Comparison of ENCODE assay signal across 8 cellular contexts in genomic region chr5:81971086-81971693, GRCh38. TPM values are rescaled to one million over a fixed set of nuclear protein-coding genes. Genes with fewer than 3 reads are reported as not detected.
DNase-seq lines count a peak whose midpoint lies in the region; ATAC-seq and TF ChIP-seq lines count a peak whose summit lies in the region.

No MANE protein-coding gene starts in this region.

- H3K36me3 Mint-ChIP-seq in activated CD8-positive, alpha-beta T cell treated with anti-CD3 and anti-CD28 coated beads for 36 hours (ENCODE audit: low read depth) = peaks cover 5% of the 10 kb centered on the region

- WGBS in trophoblast cell (ENCODE audit: extremely low coverage, insufficient coverage, insufficient read length) = no CpG with 5 or more reads among the region's 10 CpGs

- no peaks in the 10 kb centered on the region for H3K9me3 Mint-ChIP-seq in activated CD8-positive, alpha-beta T cell treated with anti-CD3 and anti-CD28 coated beads for 36 hours

- H3K23ac ChIP-seq in trophoblast cell (ENCODE audit: low read length) = no peak overlapping the region

- peak overlapping the region; percentile 95 for H3K27ac Mint-ChIP-seq in activated CD8-positive, alpha-beta T cell treated with anti-CD3 and anti-CD28 coated beads for 36 hours

- H3K4ac ChIP-seq in trophoblast cell (ENCODE audit: low read depth, low read length) = peak overlapping the region; percentile 12

- H3K4me1 ChIP-seq in foreskin keratinocyte (peaks cover 3% of the 10 kb centered on the region), trophoblast cell (ENCODE audit: control insufficient read depth in 1 of 2, insufficient read depth in 2 of 2, low read length in 2 of 2) (peaks cover 2 to 7% of the 10 kb centered on the region in 2 experiments)

- no peak overlapping the region for H2AFZ ChIP-seq in trophoblast cell (ENCODE audit: insufficient read depth, low read length, poor library complexity)

- H4K91ac ChIP-seq in trophoblast cell (ENCODE audit: low read depth, low read length) = no peak overlapping the region

- H3K4me3 ChIP-seq in trophoblast cell (ENCODE audit: low read depth, low read length) = peak overlapping the region; percentile 66

- peaks cover 13% of the 10 kb centered on the region for H3K79me1 ChIP-seq in trophoblast cell (ENCODE audit: low read length)

- peak overlapping the region; percentile 81 for H2BK120ac ChIP-seq in trophoblast cell (ENCODE audit: insufficient read depth, low read length, poor library complexity)

- H3K27ac ChIP-seq in foreskin keratinocyte (peak overlapping the region; percentile 96), trophoblast cell (ENCODE audit: low read depth, low read length) (peak overlapping the region; percentile 90)

- peak overlapping the region; percentile 90 for H3K4me3 Mint-ChIP-seq in activated CD8-positive, alpha-beta T cell treated with anti-CD3 and anti-CD28 coated beads for 36 hours

- ATAC-seq in activated CD8-positive, alpha-beta T cell treated with anti-CD3 and anti-CD28 coated beads for 36 hours = peak; percentile 18
- ATAC-seq in foreskin keratinocyte = no peak

- H3K27me3 Mint-ChIP-seq in activated CD8-positive, alpha-beta T cell treated with anti-CD3 and anti-CD28 coated beads for 36 hours = no peaks in the 10 kb centered on the region

- H2BK5ac ChIP-seq in trophoblast cell (ENCODE audit: low read depth, low read length, poor library complexity) = peak overlapping the region; percentile 58

- TF ChIP-seq CTCF in activated CD8-positive, alpha-beta T cell treated with anti-CD3 and anti-CD28 coated beads for 36 hours (IDR thresholded peaks at IDR 0.05) = no peak
- TF ChIP-seq CTCF in foreskin keratinocyte (conservative IDR thresholded peaks at IDR 0.05) = no peak

- POLR2A ChIA-PET in activated CD8-positive, alpha-beta T cell treated with anti-CD3 and anti-CD28 coated beads for 36 hours (lab: Charles Lee) = interaction anchor here (0.8 kb wide), 3 partner anchors 120 to 221 kb away, joined by 3 read pairs; no protein-coding TSS in a partner anchor

- peak overlapping the region; percentile 69 for H4K12ac ChIP-seq in trophoblast cell (ENCODE audit: low read depth, low read length)

- H3K9me3 ChIP-seq in trophoblast cell (ENCODE audit: insufficient read depth, low read depth, low read length) = no peaks in the 10 kb centered on the region

- no peaks in the 10 kb centered on the region for H3K27me3 ChIP-seq in foreskin keratinocyte
- no peaks in the 10 kb centered on the region for H3K27me3 ChIP-seq in trophoblast cell (ENCODE audit: insufficient read depth, low read length)

- peaks cover 21% of the 10 kb centered on the region for H3K4me1 Mint-ChIP-seq in activated CD8-positive, alpha-beta T cell treated with anti-CD3 and anti-CD28 coated beads for 36 hours (ENCODE audit: low read depth)

- H3K36me3 ChIP-seq in trophoblast cell (ENCODE audit: control insufficient read depth in 1 of 2, insufficient read depth in 2 of 2, low read length in 2 of 2) = no peaks in the 10 kb centered on the region

- no peak overlapping the region for H2BK12ac ChIP-seq in trophoblast cell (ENCODE audit: low read length)

- DNase-seq in A172 (ENCODE audit: low spot score) (peak; percentile 40), GM03348 (ENCODE audit: low spot score) (peak; percentile 22), M059J (ENCODE audit: low read depth) (peak; percentile 44), foreskin keratinocyte (peak in 1 of 2 donors; percentile 28), trophoblast cell (peak in 1 of 2 donors; percentile 68), NCI-H2107 treated with DMSO at 0.1 percent for 48 hours (lab: John Stamatoyannopoulos, UW; ENCODE audit: unreplicated experiment) (no peak)
- peak; percentile 25 for DNase-seq in activated CD8-positive, alpha-beta T cell treated with anti-CD3 and anti-CD28 coated beads for 36 hours
- no peak for DNase-seq in activated effector memory CD4-positive, alpha-beta T cell treated with Interleukin-2 at 50 U/mL for 16 hours

- intact Hi-C loops in activated CD8-positive, alpha-beta T cell treated with anti-CD3 and anti-CD28 coated beads for 36 hours (cut with micrococcal nuclease) = loop anchor here (5.0 to 10.0 kb wide), 2 partner anchors 119 to 546 kb away; no protein-coding TSS in a partner anchor

- peak overlapping the region; percentile 63 for H3K4me2 ChIP-seq in trophoblast cell (ENCODE audit: low read length)

- peak overlapping the region; percentile 86 for H4K8ac ChIP-seq in trophoblast cell (ENCODE audit: low read depth, low read length)

- CTCF ChIA-PET in activated CD8-positive, alpha-beta T cell treated with anti-CD3 and anti-CD28 coated beads for 36 hours (lab: Charles Lee) = interaction anchor here (1.2 kb wide), 1 partner anchor 194 kb away, joined by 3 read pairs; no protein-coding TSS in a partner anchor

- peak overlapping the region; percentile 84 for H3K18ac ChIP-seq in trophoblast cell (ENCODE audit: low read length)

- peak overlapping the region; percentile 35 for H3K14ac ChIP-seq in trophoblast cell (ENCODE audit: low read length)

- H3K9ac ChIP-seq in trophoblast cell (ENCODE audit: low read length) = peak overlapping the region; percentile 59

- peaks cover 7% of the 10 kb centered on the region for H3K79me2 ChIP-seq in trophoblast cell (ENCODE audit: control insufficient read depth, insufficient read depth, low read length, poor library complexity)

- no peak overlapping the region for H2AK5ac ChIP-seq in trophoblast cell (ENCODE audit: low read length)

RNA-seq across cellular contexts. Expression of gene ATG10, which starts 0.6 kb away (rescaled TPM):
- total RNA-seq in A172 (2014; rRNA removed; shearing (Covaris generic)) = 11.5 and 17.0 TPM in 2 replicates
- 7.0 and 7.2 TPM in 2 replicates for total RNA-seq in M059J (2014; rRNA removed; shearing (Covaris generic))
- 10 to 100 TPM in 1 of 2 experiments, 1 to 10 TPM in 1; 7.5 to 12.0 TPM for total RNA-seq in activated CD8-positive, alpha-beta T cell treated with anti-CD3 and anti-CD28 coated beads for 36 hours
- 4.7 and 5.6 TPM in 2 replicates for total RNA-seq in foreskin keratinocyte
- polyA plus RNA-seq in foreskin keratinocyte = 5.4 and 5.5 TPM in 2 replicates
- polyA plus RNA-seq in trophoblast cell (2013) = 6.5 and 7.6 TPM in 2 replicates

Comparison
In these comparisons a context has a peak if more than half of its experiments do, and no peak if none do; other contexts are left out.
1. DNase-seq: peak in A172 (single experiment), GM03348 (single experiment), M059J (single experiment) and activated CD8-positive, alpha-beta T cell treated with anti-CD3 and anti-CD28 coated beads for 36 hours (single experiment); none in activated effector memory CD4-positive, alpha-beta T cell treated with Interleukin-2 at 50 U/mL for 16 hours (single experiment) and NCI-H2107 treated with DMSO at 0.1 percent for 48 hours (single experiment).